18 cellular contexts compared by ENCODE assay signal in genomic region chr1:76267631-76268030, GRCh38.
DNase-seq lines count a peak whose midpoint lies in the region; ATAC-seq and TF ChIP-seq lines count a peak whose summit lies in the region.
"Had no signal": no experiment of that assay in that cellular context is flagged by ENCODE, and none has a peak within 500 bp of the region (broad histone marks: within the 10 kb centered on the region; RNA-seq: fewer than 3 reads in every experiment).

No MANE protein-coding gene starts in this region.

- no peak for TF ChIP-seq CTCF in Loucy (conservative IDR thresholded peaks at IDR 0.05; ENCODE audit: low read length)

- intact Hi-C loops in activated CD4-positive, alpha-beta memory T cell treated with anti-CD3 and anti-CD28 coated beads for 36 hours (cut with micrococcal nuclease), result loop anchor here (1.0 to 10.0 kb wide), 3 partner anchors 13 to 483 kb away; partner anchors contain the start of gene RABGGTB

- no peaks in the 10 kb centered on the region for H3K36me3 ChIP-seq in Loucy (ENCODE audit: insufficient read depth, low read length)
- H3K36me3 ChIP-seq: esophagus squamous epithelium, heart left ventricle, right lobe of liver had no signal

- H3K9me3 ChIP-seq in Loucy (ENCODE audit: insufficient read depth, low read depth, low read length), result no peaks in the 10 kb centered on the region
- H3K9me3 ChIP-seq: esophagus squamous epithelium, heart left ventricle, right lobe of liver had no signal

- no peaks in the 10 kb centered on the region for H3K27me3 Mint-ChIP-seq in activated CD4-positive, alpha-beta memory T cell treated with anti-CD3 and anti-CD28 coated beads, Interleukin-2, amount 10 ng/mL, durations not matched to agents 7 days and 5 days
- H3K27me3 Mint-ChIP-seq in activated CD4-positive, alpha-beta memory T cell treated with anti-CD3 and anti-CD28 coated beads for 36 hours, result no peaks in the 10 kb centered on the region
- no peaks in the 10 kb centered on the region for H3K27me3 Mint-ChIP-seq in activated naive CD8-positive, alpha-beta T cell treated with anti-CD3 and anti-CD28 coated beads for 36 hours
- H3K27me3 Mint-ChIP-seq: type B pancreatic cell had no signal

- no peaks in the 10 kb centered on the region for H3K9me2 ChIP-seq in Loucy (replicated peaks; ENCODE audit: low read depth, low read length)

- CTCF ChIA-PET in activated CD4-positive, alpha-beta memory T cell treated with anti-CD3 and anti-CD28 coated beads, Interleukin-2, amount 10 ng/mL, durations not matched to agents 7 days and 5 days (lab: Charles Lee), result interaction anchor here (1.4 kb wide), 1 partner anchor 113 kb away, joined by 4 read pairs; no protein-coding TSS in a partner anchor
- CTCF ChIA-PET in activated CD4-positive, alpha-beta memory T cell treated with anti-CD3 and anti-CD28 coated beads for 36 hours (lab: Charles Lee), result interaction anchor here (1.1 kb wide), 1 partner anchor 113 kb away, joined by 6 read pairs; no protein-coding TSS in a partner anchor

- peak overlapping the region; percentile 63 for H3K27ac Mint-ChIP-seq in activated CD4-positive, alpha-beta memory T cell treated with anti-CD3 and anti-CD28 coated beads, Interleukin-2, amount 10 ng/mL, durations not matched to agents 7 days and 5 days
- no peak overlapping the region for H3K27ac Mint-ChIP-seq in activated CD4-positive, alpha-beta memory T cell treated with anti-CD3 and anti-CD28 coated beads for 36 hours
- peak overlapping the region; percentile 95 for H3K27ac Mint-ChIP-seq in activated naive CD8-positive, alpha-beta T cell treated with anti-CD3 and anti-CD28 coated beads for 36 hours
- H3K27ac Mint-ChIP-seq in stimulated activated effector memory CD8-positive, alpha-beta T cell treated with anti-CD3 and anti-CD28 coated beads, Interleukin-12 subunit alpha, Interleukin-12 subunit beta, amount 100 ng/mL, for 72 hours, result no peak overlapping the region
- H3K27ac Mint-ChIP-seq: type B pancreatic cell had no signal

- H3K4me1 ChIP-seq in Loucy (ENCODE audit: insufficient read depth, low read length, poor library complexity, severe bottlenecking), result peaks cover 39% of the 10 kb centered on the region
- H3K4me1 ChIP-seq: right lobe of liver had no signal

- no peaks in the 10 kb centered on the region for H4K20me1 ChIP-seq in Loucy (ENCODE audit: insufficient read depth, low read length, poor library complexity, severe bottlenecking)

- H3K79me2 ChIP-seq in Loucy (ENCODE audit: insufficient read depth, low read length), result no peaks in the 10 kb centered on the region

- no peak overlapping the region for H2AFZ ChIP-seq in Loucy (ENCODE audit: low read length)

- no peaks in the 10 kb centered on the region for H3K9me3 Mint-ChIP-seq in activated CD4-positive, alpha-beta memory T cell treated with anti-CD3 and anti-CD28 coated beads, Interleukin-2, amount 10 ng/mL, durations not matched to agents 7 days and 5 days
- no peaks in the 10 kb centered on the region for H3K9me3 Mint-ChIP-seq in activated CD4-positive, alpha-beta memory T cell treated with anti-CD3 and anti-CD28 coated beads for 36 hours
- no peaks in the 10 kb centered on the region for H3K9me3 Mint-ChIP-seq in activated naive CD8-positive, alpha-beta T cell treated with anti-CD3 and anti-CD28 coated beads for 36 hours
- peaks cover 4% of the 10 kb centered on the region for H3K9me3 Mint-ChIP-seq in stimulated activated effector memory CD8-positive, alpha-beta T cell treated with anti-CD3 and anti-CD28 coated beads, Interleukin-12 subunit alpha, Interleukin-12 subunit beta, amount 100 ng/mL, for 72 hours

- POLR2A ChIA-PET in activated CD4-positive, alpha-beta memory T cell treated with anti-CD3 and anti-CD28 coated beads, Interleukin-2, amount 10 ng/mL, durations not matched to agents 7 days and 5 days (lab: Charles Lee), result interaction anchor here (2.3 kb wide), 1 partner anchor 27 kb away, joined by 9 read pairs; no protein-coding TSS in a partner anchor
- POLR2A ChIA-PET in activated CD4-positive, alpha-beta memory T cell treated with anti-CD3 and anti-CD28 coated beads for 36 hours (lab: Charles Lee), result interaction anchor here (0.5 to 1.9 kb wide), 2 partner anchors 20 to 113 kb away, joined by 3 to 4 read pairs; no protein-coding TSS in a partner anchor

- peak; percentile 49 for ATAC-seq in stimulated activated effector memory CD8-positive, alpha-beta T cell treated with anti-CD3 and anti-CD28 coated beads, Interleukin-12 subunit alpha, Interleukin-12 subunit beta, amount 100 ng/mL, for 72 hours
- no peak for ATAC-seq in HG03108 (IDR thresholded peaks at IDR 0.05; ENCODE audit: unreplicated experiment)
- ATAC-seq: right lobe of liver had no signal

- no peaks in the 10 kb centered on the region for H3K27me3 ChIP-seq in Loucy (ENCODE audit: insufficient read depth, low read length, poor library complexity, severe bottlenecking)
- H3K27me3 ChIP-seq: dorsolateral prefrontal cortex, esophagus squamous epithelium, heart left ventricle, right lobe of liver had no signal

- peak overlapping the region; percentile 33 for H3K4me2 ChIP-seq in Loucy (ENCODE audit: low read depth, low read length, poor library complexity, severe bottlenecking)

- H3K9ac ChIP-seq in Loucy (ENCODE audit: low read depth, low read length, poor library complexity, severe bottlenecking), result no peak overlapping the region

- H3K4me3 ChIP-seq in Loucy (ENCODE audit: low read length, poor library complexity, severe bottlenecking), result peak overlapping the region; percentile 14
- H3K4me3 ChIP-seq: dorsolateral prefrontal cortex, esophagus squamous epithelium, heart left ventricle, right lobe of liver had no signal

- H3K4me3 Mint-ChIP-seq in activated CD4-positive, alpha-beta memory T cell treated with anti-CD3 and anti-CD28 coated beads, Interleukin-2, amount 10 ng/mL, durations not matched to agents 7 days and 5 days, result no peak overlapping the region
- H3K4me3 Mint-ChIP-seq in activated CD4-positive, alpha-beta memory T cell treated with anti-CD3 and anti-CD28 coated beads for 36 hours, result no peak overlapping the region
- H3K4me3 Mint-ChIP-seq in activated naive CD8-positive, alpha-beta T cell treated with anti-CD3 and anti-CD28 coated beads for 36 hours, result peak overlapping the region; percentile 42
- H3K4me3 Mint-ChIP-seq in stimulated activated effector memory CD8-positive, alpha-beta T cell treated with anti-CD3 and anti-CD28 coated beads, Interleukin-12 subunit alpha, Interleukin-12 subunit beta, amount 100 ng/mL, for 72 hours, result no peak overlapping the region

- peaks cover 52% of the 10 kb centered on the region for H3K4me1 Mint-ChIP-seq in activated CD4-positive, alpha-beta memory T cell treated with anti-CD3 and anti-CD28 coated beads, Interleukin-2, amount 10 ng/mL, durations not matched to agents 7 days and 5 days
- H3K4me1 Mint-ChIP-seq in activated CD4-positive, alpha-beta memory T cell treated with anti-CD3 and anti-CD28 coated beads for 36 hours (ENCODE audit: low read depth), result peaks cover 46% of the 10 kb centered on the region
- peaks cover 59% of the 10 kb centered on the region for H3K4me1 Mint-ChIP-seq in activated naive CD8-positive, alpha-beta T cell treated with anti-CD3 and anti-CD28 coated beads for 36 hours
- peaks cover 16% of the 10 kb centered on the region for H3K4me1 Mint-ChIP-seq in stimulated activated effector memory CD8-positive, alpha-beta T cell treated with anti-CD3 and anti-CD28 coated beads, Interleukin-12 subunit alpha, Interleukin-12 subunit beta, amount 100 ng/mL, for 72 hours

- no peak for DNase-seq in activated CD4-positive, alpha-beta memory T cell treated with anti-CD3 and anti-CD28 coated beads, Interleukin-2, amount 10 ng/mL, durations not matched to agents 7 days and 5 days
- no peak for DNase-seq in activated CD4-positive, alpha-beta memory T cell treated with anti-CD3 and anti-CD28 coated beads for 36 hours
- DNase-seq in activated naive CD8-positive, alpha-beta T cell treated with anti-CD3 and anti-CD28 coated beads for 36 hours, result no peak
- DNase-seq in stimulated activated effector memory CD8-positive, alpha-beta T cell treated with anti-CD3 and anti-CD28 coated beads, Interleukin-12 subunit alpha, Interleukin-12 subunit beta, amount 100 ng/mL, for 72 hours (ENCODE audit: low spot score in 2 of 2), result no peak
- no peak for DNase-seq in iPS-NIHi7 (ENCODE audit: extremely low spot score)
- no peak for DNase-seq in HCEC 1CT
- DNase-seq: activated effector memory CD4-positive, alpha-beta T cell treated with Interleukin-2 at 50 U/mL for 16 hours; dorsolateral prefrontal cortex; esophagus squamous epithelium; mesenchymal stem cell; NCI-H2029 treated with DMSO at 0.1 percent for 48 hours; NCI-H774; occipital lobe; right lobe of liver had no signal

- H3F3A ChIP-seq in Loucy (ENCODE audit: low read depth), result peaks cover 7% of the 10 kb centered on the region; the same call in 1 of the 2 replicates

- H3K36me3 Mint-ChIP-seq in activated CD4-positive, alpha-beta memory T cell treated with anti-CD3 and anti-CD28 coated beads, Interleukin-2, amount 10 ng/mL, durations not matched to agents 7 days and 5 days (ENCODE audit: low read depth), result no peaks in the 10 kb centered on the region
- no peaks in the 10 kb centered on the region for H3K36me3 Mint-ChIP-seq in activated CD4-positive, alpha-beta memory T cell treated with anti-CD3 and anti-CD28 coated beads for 36 hours
- H3K36me3 Mint-ChIP-seq in activated naive CD8-positive, alpha-beta T cell treated with anti-CD3 and anti-CD28 coated beads for 36 hours, result peaks cover 2% of the 10 kb centered on the region
- H3K36me3 Mint-ChIP-seq in stimulated activated effector memory CD8-positive, alpha-beta T cell treated with anti-CD3 and anti-CD28 coated beads, Interleukin-12 subunit alpha, Interleukin-12 subunit beta, amount 100 ng/mL, for 72 hours, result no peaks in the 10 kb centered on the region
- H3K36me3 Mint-ChIP-seq: type B pancreatic cell had no signal

Comparison
In these comparisons a context has a peak if more than half of its experiments do, and no peak if none do; other contexts are left out.
1. H3K27ac Mint-ChIP-seq: peak in activated CD4-positive, alpha-beta memory T cell treated with anti-CD3 and anti-CD28 coated beads, Interleukin-2, amount 10 ng/mL, durations not matched to agents 7 days and 5 days (single experiment) and activated naive CD8-positive, alpha-beta T cell treated with anti-CD3 and anti-CD28 coated beads for 36 hours (single experiment); none in activated CD4-positive, alpha-beta memory T cell treated with anti-CD3 and anti-CD28 coated beads for 36 hours (single experiment) and stimulated activated effector memory CD8-positive, alpha-beta T cell treated with anti-CD3 and anti-CD28 coated beads, Interleukin-12 subunit alpha, Interleukin-12 subunit beta, amount 100 ng/mL, for 72 hours (single experiment).